25 cellular contexts compared by ENCODE assay signal in genomic region chr1:241021286-241021685, GRCh38.
"Had no signal": no experiment of that assay in that cellular context is flagged by ENCODE, and none has a peak within 500 bp of the region (broad histone marks: within the 10 kb centered on the region; RNA-seq: fewer than 3 reads in every experiment).

No MANE protein-coding gene starts in this region.

- H3K9me3 ChIP-seq: thyroid gland had no signal

- H3K4me3 ChIP-seq: coronary artery, esophagus muscularis mucosa, left lung, mucosa of descending colon, smooth muscle cell, stomach, thyroid gland, vagina had no signal

- H3K27ac Mint-ChIP-seq: mesothelial cell of epicardium; naive B cell; natural killer cell treated with Interleukin-12 subunit alpha and Interleukin-12 subunit beta and Interleukin-15 and Interleukin-18, amount 100 ng/mL, for 72 hours; progenitor cell of endocrine pancreas; stimulated activated effector memory CD8-positive, alpha-beta T cell treated with anti-CD3 and anti-CD28 coated beads, Interleukin-12 subunit alpha, Interleukin-12 subunit beta, amount 100 ng/mL, for 72 hours had no signal

- H3K4me1 ChIP-seq: esophagus muscularis mucosa, left lung, parathyroid adenoma, stomach, thyroid gland, vagina had no signal

- H3K4me3 Mint-ChIP-seq: mesothelial cell of epicardium; naive B cell; natural killer cell treated with Interleukin-12 subunit alpha and Interleukin-12 subunit beta and Interleukin-15 and Interleukin-18, amount 100 ng/mL, for 72 hours; neural crest cell; stimulated activated effector memory CD8-positive, alpha-beta T cell treated with anti-CD3 and anti-CD28 coated beads, Interleukin-12 subunit alpha, Interleukin-12 subunit beta, amount 100 ng/mL, for 72 hours had no signal

- ATAC-seq: left lung; mucosa of descending colon; natural killer cell treated with Interleukin-12 subunit alpha and Interleukin-12 subunit beta and Interleukin-15 and Interleukin-18, amount 100 ng/mL, for 72 hours; sciatic nerve; stimulated activated effector memory CD8-positive, alpha-beta T cell treated with anti-CD3 and anti-CD28 coated beads, Interleukin-12 subunit alpha, Interleukin-12 subunit beta, amount 100 ng/mL, for 72 hours had no signal

- H3K4me1 Mint-ChIP-seq: mesothelial cell of epicardium; naive B cell; neural crest cell; stimulated activated effector memory CD8-positive, alpha-beta T cell treated with anti-CD3 and anti-CD28 coated beads, Interleukin-12 subunit alpha, Interleukin-12 subunit beta, amount 100 ng/mL, for 72 hours had no signal

- DNase-seq: dermis blood vessel endothelial cell; effector memory CD4-positive, alpha-beta T cell; head of caudate nucleus; kidney; left lung; mesenchymal stem cell; mucosa of descending colon; naive B cell; stimulated activated CD4-positive, alpha-beta T cell treated with anti-CD3 and anti-CD28 coated beads, Interleukin-2, amount 100 ng/mL, for 24 hours; stimulated activated CD4-positive, alpha-beta T cell treated with anti-CD3 and anti-CD28 coated beads, Interleukin-4, amount 100 ng/mL, for 24 hours; stimulated activated naive CD4-positive, alpha-beta T cell treated with Interleukin-2 at 50 U/mL for 16 hours; stomach; thyroid gland; trophoblast cell had no signal

- H3K36me3 Mint-ChIP-seq: stimulated activated effector memory CD8-positive, alpha-beta T cell treated with anti-CD3 and anti-CD28 coated beads, Interleukin-12 subunit alpha, Interleukin-12 subunit beta, amount 100 ng/mL, for 72 hours had no signal

- H2AFZ ChIP-seq: parathyroid adenoma had no signal

- H3K4me2 ChIP-seq: smooth muscle cell had no signal

- H3K27ac ChIP-seq: coronary artery, esophagus muscularis mucosa, left lung, parathyroid adenoma, stomach, thyroid gland, vagina had no signal

- H3K27me3 ChIP-seq: esophagus muscularis mucosa, left lung, stomach, thyroid gland, vagina had no signal

- H3K27me3 Mint-ChIP-seq: naive B cell; natural killer cell treated with Interleukin-12 subunit alpha and Interleukin-12 subunit beta and Interleukin-15 and Interleukin-18, amount 100 ng/mL, for 72 hours; progenitor cell of endocrine pancreas had no signal

- H3K9ac ChIP-seq: parathyroid adenoma had no signal

- H3K36me3 ChIP-seq: esophagus muscularis mucosa, left lung, stomach, thyroid gland, vagina had no signal

- H3K79me2 ChIP-seq: parathyroid adenoma had no signal
